ENCODE assay signal across 9 cellular contexts in the genomic region with DNA sequence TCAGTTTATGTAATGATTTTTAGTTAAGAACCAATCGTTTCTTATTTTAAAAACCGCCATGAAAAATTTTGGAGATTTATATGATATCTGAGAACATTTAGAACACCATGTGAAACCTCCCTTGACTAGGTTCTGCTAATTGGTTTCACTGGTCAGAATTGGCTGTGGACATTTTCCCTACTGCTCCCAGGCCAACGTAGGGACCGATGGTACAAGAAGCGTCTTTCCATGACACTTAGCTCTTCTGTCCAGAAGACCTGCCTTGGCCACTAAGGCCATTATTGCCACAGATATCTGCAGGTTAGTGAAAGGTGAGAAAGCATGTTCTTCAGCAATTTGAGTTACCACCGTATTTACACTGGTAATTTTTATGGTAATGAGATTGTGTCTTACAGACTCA.
"Had no signal": no experiment of that assay in that cellular context is flagged by ENCODE, and none has a peak within 500 bp of the region (broad histone marks: within the 10 kb centered on the region; RNA-seq: fewer than 3 reads in every experiment).

No MANE protein-coding gene starts in this region.

- H3K27ac ChIP-seq: GM23248 had no signal

- H3K4me3 ChIP-seq: GM23248, GM23338, HAP-1 had no signal

- H3K36me3 ChIP-seq: HAP-1 had no signal

- DNase-seq: GM23248, GOT3, H7, H9, HCEC 1CT, HFFc6 had no signal

- H3K9me3 ChIP-seq: HAP-1 had no signal

- ATAC-seq: GM23338, HCT116 had no signal

- H3K4me1 ChIP-seq: HAP-1 had no signal
